ENCODE assay signal across 17 cellular contexts in the genomic region with DNA sequence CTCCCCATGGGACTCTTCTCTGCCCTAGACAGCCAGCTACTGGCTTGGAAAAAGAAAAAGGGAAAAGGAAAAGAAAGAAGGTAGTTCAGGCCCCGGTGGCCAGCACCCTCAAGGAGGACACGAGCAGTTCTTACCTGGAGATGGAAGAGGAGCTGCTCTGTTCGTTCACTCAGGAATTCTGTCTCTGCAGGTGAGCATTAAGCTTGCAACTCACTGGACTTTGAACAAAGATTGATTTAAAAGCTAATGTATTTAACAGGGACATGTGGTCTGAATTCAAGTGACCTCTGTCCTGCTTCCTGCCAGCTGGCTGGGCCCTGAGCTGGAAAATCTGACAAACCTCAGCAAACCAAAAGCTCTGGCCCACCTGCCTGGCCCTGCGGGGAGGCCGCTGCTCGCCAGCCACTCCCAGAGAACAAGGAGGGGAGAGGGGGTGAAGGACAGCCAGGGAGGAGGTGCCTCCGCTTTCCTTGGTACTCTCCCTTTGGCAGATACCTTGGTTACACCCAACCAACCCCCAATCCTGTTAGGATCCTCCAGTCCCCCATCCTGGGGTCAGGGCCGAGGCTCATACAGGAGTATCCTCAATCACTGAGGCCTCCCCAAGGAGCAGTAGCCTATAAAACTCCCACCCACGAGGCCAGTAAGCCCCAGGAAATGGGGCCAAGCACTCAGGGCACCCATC. TPM values are rescaled to one million over a fixed set of nuclear protein-coding genes. Genes with fewer than 3 reads are reported as not detected.
DNase-seq lines count a peak whose midpoint lies in the region; ATAC-seq and TF ChIP-seq lines count a peak whose summit lies in the region.
"Had no signal": no experiment of that assay in that cellular context is flagged by ENCODE, and none has a peak within 500 bp of the region (broad histone marks: within the 10 kb centered on the region; RNA-seq: fewer than 3 reads in every experiment).

A gene (minus strand): TSS at position 186 of the 685 bp plus-strand sequence. CDS start 19,347 bp downstream, outside the sequence.

- intact Hi-C loops in natural killer cell (cut with micrococcal nuclease) (no loop called here), body of pancreas (cut with DNase I) (no loop called here), CD14-positive monocyte (cut with micrococcal nuclease) (no loop called here)
- intact Hi-C loops in activated CD4-positive, alpha-beta memory T cell treated with anti-CD3 and anti-CD28 coated beads for 36 hours (cut with micrococcal nuclease), result no loop called here

- H3K4me3 Mint-ChIP-seq in natural killer cell (peak within 1 kb of the TSS; percentile 30), type B pancreatic cell (peak within 1 kb of the TSS; percentile 70), CD14-positive monocyte (no peak within 1 kb of the TSS)
- no peak within 1 kb of the TSS for H3K4me3 Mint-ChIP-seq in natural killer cell treated with Interleukin-12 subunit alpha and Interleukin-12 subunit beta and Interleukin-15 and Interleukin-18, amount 100 ng/mL, for 72 hours
- H3K4me3 Mint-ChIP-seq in activated CD4-positive, alpha-beta memory T cell treated with anti-CD3 and anti-CD28 coated beads for 36 hours, result no peak within 1 kb of the TSS
- H3K4me3 Mint-ChIP-seq: activated B cell treated with CpG ODN at 0.5 μM for 24 hours; activated naive CD8-positive, alpha-beta T cell treated with anti-CD3 and anti-CD28 coated beads, Interleukin-2, amount 10 ng/mL, durations not matched to agents 7 days and 5 days had no signal

- ATAC-seq in natural killer cell (peak in 1 of 3 donors; percentile 7), body of pancreas (peak; percentile 74)
- no peak for ATAC-seq in natural killer cell treated with Interleukin-12 subunit alpha and Interleukin-12 subunit beta and Interleukin-15 and Interleukin-18, amount 100 ng/mL, for 72 hours

- TF ChIP-seq POLR2A in body of pancreas (IDR thresholded peaks at IDR 0.05) (no peak), erythroblast (IDR thresholded peaks at IDR 0.05; ENCODE audit: low read length) (no peak)

- no peaks in the 10 kb centered on the region for H3K9me3 Mint-ChIP-seq in natural killer cell
- H3K9me3 Mint-ChIP-seq in natural killer cell treated with Interleukin-12 subunit alpha and Interleukin-12 subunit beta and Interleukin-15 and Interleukin-18, amount 100 ng/mL, for 72 hours, result no peaks in the 10 kb centered on the region
- H3K9me3 Mint-ChIP-seq in type B pancreatic cell, result no peaks in the 10 kb centered on the region
- H3K9me3 Mint-ChIP-seq in CD14-positive monocyte, result no peaks in the 10 kb centered on the region
- no peaks in the 10 kb centered on the region for H3K9me3 Mint-ChIP-seq in activated CD4-positive, alpha-beta memory T cell treated with anti-CD3 and anti-CD28 coated beads for 36 hours
- H3K9me3 Mint-ChIP-seq: activated B cell treated with CpG ODN at 0.5 μM for 24 hours; activated naive CD8-positive, alpha-beta T cell treated with anti-CD3 and anti-CD28 coated beads, Interleukin-2, amount 10 ng/mL, durations not matched to agents 7 days and 5 days had no signal

- H3K27ac Mint-ChIP-seq in natural killer cell, result peak within 1 kb of the TSS; percentile 19 to 74
- H3K27ac Mint-ChIP-seq in natural killer cell treated with Interleukin-12 subunit alpha and Interleukin-12 subunit beta and Interleukin-15 and Interleukin-18, amount 100 ng/mL, for 72 hours, result no peak within 1 kb of the TSS
- peak within 1 kb of the TSS; percentile 83 for H3K27ac Mint-ChIP-seq in type B pancreatic cell
- H3K27ac Mint-ChIP-seq in CD14-positive monocyte, result peak within 1 kb of the TSS in 1 of 7 donors; percentile 67
- H3K27ac Mint-ChIP-seq in activated CD4-positive, alpha-beta memory T cell treated with anti-CD3 and anti-CD28 coated beads for 36 hours, result no peak within 1 kb of the TSS
- H3K27ac Mint-ChIP-seq: activated B cell treated with CpG ODN at 0.5 μM for 24 hours; activated naive CD8-positive, alpha-beta T cell treated with anti-CD3 and anti-CD28 coated beads, Interleukin-2, amount 10 ng/mL, durations not matched to agents 7 days and 5 days had no signal

- CTCF ChIA-PET in activated CD4-positive, alpha-beta memory T cell treated with anti-CD3 and anti-CD28 coated beads for 36 hours (lab: Charles Lee), result no interaction called here

- H3K4me1 ChIP-seq in body of pancreas, result peaks cover 49% of the 10 kb centered on the region
- H3K4me1 ChIP-seq: prostate gland, upper lobe of left lung had no signal

- POLR2A ChIA-PET in activated CD4-positive, alpha-beta memory T cell treated with anti-CD3 and anti-CD28 coated beads for 36 hours (lab: Charles Lee), result no interaction called here

- no peak within 1 kb of the TSS for H3K4me3 ChIP-seq in body of pancreas
- H3K4me3 ChIP-seq: prostate gland, SK-N-MC, upper lobe of left lung had no signal

- H3K27me3 ChIP-seq in body of pancreas, result no peaks in the 10 kb centered on the region
- H3K27me3 ChIP-seq: upper lobe of left lung had no signal

- H3K4me1 Mint-ChIP-seq in natural killer cell (peaks cover 24 to 29% of the 10 kb centered on the region in 2 donors), type B pancreatic cell (ENCODE audit: unreplicated experiment) (peaks cover 28% of the 10 kb centered on the region), CD14-positive monocyte (no peaks in the 10 kb centered on the region)
- H3K4me1 Mint-ChIP-seq in natural killer cell treated with Interleukin-12 subunit alpha and Interleukin-12 subunit beta and Interleukin-15 and Interleukin-18, amount 100 ng/mL, for 72 hours (ENCODE audit: low read depth in 2 of 2), result peaks cover 12 to 14% of the 10 kb centered on the region in 2 donors
- H3K4me1 Mint-ChIP-seq in activated CD4-positive, alpha-beta memory T cell treated with anti-CD3 and anti-CD28 coated beads for 36 hours (ENCODE audit: low read depth), result no peaks in the 10 kb centered on the region
- H3K4me1 Mint-ChIP-seq: activated B cell treated with CpG ODN at 0.5 μM for 24 hours had no signal

- H3K36me3 ChIP-seq in body of pancreas (replicated peaks in 1 of 2; ENCODE audit: insufficient read depth in 1 of 2, low read depth in 2 of 2), result no peaks in the 10 kb centered on the region
- H3K36me3 ChIP-seq: prostate gland, upper lobe of left lung had no signal

- TF ChIP-seq CTCF in natural killer cell (IDR thresholded peaks at IDR 0.05), result no peak
- peak in 2 of 7 experiments; percentile 21 to 30 for TF ChIP-seq CTCF in body of pancreas (IDR thresholded peaks at IDR 0.05)
- TF ChIP-seq CTCF in type B pancreatic cell (conservative IDR thresholded peaks at IDR 0.05), result no peak
- no peak for TF ChIP-seq CTCF in CD14-positive monocyte (IDR thresholded peaks at IDR 0.05)

- WGBS in body of pancreas, 2 donors, result 27 to 33% methylated on average over 9 of the region's 9 CpGs

- DNase-seq in natural killer cell, result no peak
- no peak for DNase-seq in natural killer cell treated with Interleukin-12 subunit alpha and Interleukin-12 subunit beta and Interleukin-15 and Interleukin-18, amount 100 ng/mL, for 72 hours (ENCODE audit: low spot score)
- peak; percentile 43 to 70 (median 58) for DNase-seq in body of pancreas
- peak; percentile 59 for DNase-seq in left kidney (ENCODE audit: low read depth, low spot score)
- no peak for DNase-seq in type B pancreatic cell (ENCODE audit: extremely low spot score, unreplicated experiment)
- no peak for DNase-seq in CD14-positive monocyte (ENCODE audit: low spot score)
- DNase-seq in erythroblast (lab: John Stamatoyannopoulos, UW), result no peak
- DNase-seq in activated CD4-positive, alpha-beta memory T cell treated with anti-CD3 and anti-CD28 coated beads for 36 hours, result no peak
- DNase-seq: activated B cell treated with CpG ODN at 0.5 μM for 24 hours; activated naive CD8-positive, alpha-beta T cell treated with anti-CD3 and anti-CD28 coated beads, Interleukin-2, amount 10 ng/mL, durations not matched to agents 7 days and 5 days; NCI-H1417 treated with DMSO at 0.1 percent for 48 hours; NCI-H748 treated with DMSO at 0.1 percent for 48 hours; stimulated activated CD4-positive, alpha-beta T cell treated with anti-CD3 and anti-CD28 coated beads, Interleukin-2, amount 100 ng/mL, for 48 hours; upper lobe of left lung had no signal

- H3K27me3 Mint-ChIP-seq in natural killer cell (ENCODE audit: low read depth in 2 of 2) (peaks cover 0 to 3% of the 10 kb centered on the region in 2 donors), type B pancreatic cell (peaks cover 8% of the 10 kb centered on the region), CD14-positive monocyte (ENCODE audit: low read depth in 3 of 3) (no peaks in the 10 kb centered on the region)
- peaks cover 0 to 4% of the 10 kb centered on the region in 2 donors for H3K27me3 Mint-ChIP-seq in natural killer cell treated with Interleukin-12 subunit alpha and Interleukin-12 subunit beta and Interleukin-15 and Interleukin-18, amount 100 ng/mL, for 72 hours
- H3K27me3 Mint-ChIP-seq in activated CD4-positive, alpha-beta memory T cell treated with anti-CD3 and anti-CD28 coated beads for 36 hours, result no peaks in the 10 kb centered on the region

- no peaks in the 10 kb centered on the region for H3K9me3 ChIP-seq in body of pancreas
- H3K9me3 ChIP-seq: prostate gland, upper lobe of left lung had no signal

- H3K36me3 Mint-ChIP-seq in natural killer cell, result no peaks in the 10 kb centered on the region
- H3K36me3 Mint-ChIP-seq in natural killer cell treated with Interleukin-12 subunit alpha and Interleukin-12 subunit beta and Interleukin-15 and Interleukin-18, amount 100 ng/mL, for 72 hours, result peaks cover 4% of the 10 kb centered on the region
- no peaks in the 10 kb centered on the region for H3K36me3 Mint-ChIP-seq in type B pancreatic cell
- no peaks in the 10 kb centered on the region for H3K36me3 Mint-ChIP-seq in CD14-positive monocyte
- no peaks in the 10 kb centered on the region for H3K36me3 Mint-ChIP-seq in activated CD4-positive, alpha-beta memory T cell treated with anti-CD3 and anti-CD28 coated beads for 36 hours
- H3K36me3 Mint-ChIP-seq: activated naive CD8-positive, alpha-beta T cell treated with anti-CD3 and anti-CD28 coated beads, Interleukin-2, amount 10 ng/mL, durations not matched to agents 7 days and 5 days had no signal

- peak within 1 kb of the TSS; percentile 37 to 76 (median 70) for H3K27ac ChIP-seq in body of pancreas
- H3K27ac ChIP-seq: prostate gland, SK-N-MC, upper lobe of left lung had no signal

RNA-seq across cellular contexts. Expression of the gene that starts here (rescaled TPM):
- total RNA-seq in natural killer cell, result 1 to 10 TPM in 2 of 3 donors, under 1 TPM in 1; 0.96 to 2.9 (median 1.4) TPM
- under 1 TPM; 0.31 to 0.98 TPM for total RNA-seq in natural killer cell treated with Interleukin-12 subunit alpha and Interleukin-12 subunit beta and Interleukin-15 and Interleukin-18, amount 100 ng/mL, for 72 hours
- total RNA-seq in body of pancreas, result 10 to 100 TPM in 1 of 2 donors, 1 to 10 TPM in 1; 7.8 to 24.7 TPM
- total RNA-seq in type B pancreatic cell (ENCODE audit: low replicate concordance), result 12.2 and 29.6 TPM in 2 replicates
- not detected for polyA plus RNA-seq in CD14-positive monocyte
- total RNA-seq in activated CD4-positive, alpha-beta memory T cell treated with anti-CD3 and anti-CD28 coated beads for 36 hours, result not detected
- total RNA-seq: mesenteric fat pad had no signal

Comparison
In these comparisons a context has a peak if more than half of its experiments do, and no peak if none do; other contexts are left out.
1. H3K27ac Mint-ChIP-seq: peak in natural killer cell (2 of 2) and type B pancreatic cell (single experiment); none in natural killer cell treated with Interleukin-12 subunit alpha and Interleukin-12 subunit beta and Interleukin-15 and Interleukin-18, amount 100 ng/mL, for 72 hours (0 of 2) and activated CD4-positive, alpha-beta memory T cell treated with anti-CD3 and anti-CD28 coated beads for 36 hours (single experiment).
2. H3K4me3 Mint-ChIP-seq: peak in natural killer cell (single experiment) and type B pancreatic cell (single experiment); none in natural killer cell treated with Interleukin-12 subunit alpha and Interleukin-12 subunit beta and Interleukin-15 and Interleukin-18, amount 100 ng/mL, for 72 hours (single experiment), CD14-positive monocyte (0 of 2) and activated CD4-positive, alpha-beta memory T cell treated with anti-CD3 and anti-CD28 coated beads for 36 hours (single experiment).
3. DNase-seq: peak in body of pancreas (4 of 4) and left kidney (single experiment); none in natural killer cell (single experiment), natural killer cell treated with Interleukin-12 subunit alpha and Interleukin-12 subunit beta and Interleukin-15 and Interleukin-18, amount 100 ng/mL, for 72 hours (single experiment), type B pancreatic cell (single experiment), CD14-positive monocyte (single experiment), erythroblast (0 of 2) and activated CD4-positive, alpha-beta memory T cell treated with anti-CD3 and anti-CD28 coated beads for 36 hours (single experiment).